In the genomic region with DNA sequence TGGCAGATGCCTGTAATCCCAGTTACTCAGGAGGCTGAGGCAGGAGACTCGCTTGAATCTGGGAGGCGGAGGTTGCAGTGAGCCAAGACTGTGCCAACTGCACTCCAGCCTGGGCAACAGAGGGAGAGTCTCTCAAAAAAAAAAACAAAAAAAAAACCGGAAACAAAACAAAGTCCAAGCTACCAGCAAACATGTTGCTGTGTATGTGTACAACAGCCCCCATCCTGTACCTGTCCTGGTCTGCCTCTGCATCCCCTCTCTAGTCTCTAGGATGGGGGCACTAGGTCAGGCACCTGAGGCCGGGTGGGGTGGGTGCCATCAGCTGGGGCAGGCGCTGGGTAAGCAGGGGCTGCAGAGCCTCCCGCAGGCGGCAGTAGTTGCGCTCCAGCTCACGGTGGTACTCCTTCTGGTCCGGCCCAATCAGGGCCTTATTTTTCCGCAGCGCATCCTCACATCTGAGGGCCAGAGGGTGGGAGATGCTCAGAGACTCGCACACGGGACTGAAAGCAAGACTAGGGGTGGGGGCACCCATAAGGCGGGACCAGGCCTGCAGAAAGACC, we compare ENCODE assay signal across 25 cellular contexts. TPM values are rescaled to one million over a fixed set of nuclear protein-coding genes. Genes with fewer than 3 reads are reported as not detected.
"Had no signal": no experiment of that assay in that cellular context is flagged by ENCODE, and none has a peak within 500 bp of the region (broad histone marks: within the 10 kb centered on the region; RNA-seq: fewer than 3 reads in every experiment).

No MANE protein-coding gene starts in this region.

- H3K4me2 ChIP-seq: hepatocyte, smooth muscle cell had no signal

- DNase-seq: activated CD4-positive, alpha-beta memory T cell treated with anti-CD3 and anti-CD28 coated beads for 36 hours; activated CD4-positive, alpha-beta T cell treated with anti-CD3 and anti-CD28 coated beads for 48 hours; activated naive CD4-positive, alpha-beta T cell treated with Interleukin-2 at 50 U/mL for 16 hours; activated naive CD8-positive, alpha-beta T cell treated with anti-CD3 and anti-CD28 coated beads for 36 hours; activated T-cell treated with anti-CD3 and anti-CD28 coated beads, Interleukin-2, amount 50 U/mL, for 48 hours; foreskin fibroblast; left ventricle myocardium superior; nucleus accumbens; stimulated activated CD4-positive, alpha-beta T cell treated with anti-CD3 and anti-CD28 coated beads, Interleukin-15, amount 100 ng/mL, for 24 hours; stimulated activated CD4-positive, alpha-beta T cell treated with anti-CD3 and anti-CD28 coated beads, Interleukin-2, amount 100 ng/mL, for 48 hours; stimulated activated naive CD4-positive, alpha-beta T cell; SW 1271; T-helper 17 cell had no signal

- H3K27ac ChIP-seq: hepatocyte had no signal

- FAIRE-seq: endometrium had no signal

- H3K4me3 ChIP-seq: breast epithelium, hepatocyte, smooth muscle cell, tibial nerve had no signal

- H3K9me3 ChIP-seq: breast epithelium, tibial nerve had no signal

- H2AFZ ChIP-seq: hepatocyte had no signal

- ATAC-seq: left ventricle myocardium superior, sciatic nerve, T-helper 17 cell had no signal

- H3K27me3 ChIP-seq: breast epithelium, hepatocyte, tibial nerve had no signal

- H3K36me3 ChIP-seq: breast epithelium had no signal

RNA-seq across cellular contexts. Expression of gene ANGPTL8, which starts 39.3 kb away (rescaled TPM):
- total RNA-seq: activated CD4-positive, alpha-beta memory T cell treated with anti-CD3 and anti-CD28 coated beads for 36 hours; activated naive CD8-positive, alpha-beta T cell treated with anti-CD3 and anti-CD28 coated beads for 36 hours; epithelial cell of proximal tubule; fibroblast of lung; glomerular endothelial cell; left ventricle myocardium superior; mononuclear cell; myocyte; T-helper 17 cell; urinary bladder had no signal
- polyA plus RNA-seq: fibroblast of lung had no signal
